In the genomic region with DNA sequence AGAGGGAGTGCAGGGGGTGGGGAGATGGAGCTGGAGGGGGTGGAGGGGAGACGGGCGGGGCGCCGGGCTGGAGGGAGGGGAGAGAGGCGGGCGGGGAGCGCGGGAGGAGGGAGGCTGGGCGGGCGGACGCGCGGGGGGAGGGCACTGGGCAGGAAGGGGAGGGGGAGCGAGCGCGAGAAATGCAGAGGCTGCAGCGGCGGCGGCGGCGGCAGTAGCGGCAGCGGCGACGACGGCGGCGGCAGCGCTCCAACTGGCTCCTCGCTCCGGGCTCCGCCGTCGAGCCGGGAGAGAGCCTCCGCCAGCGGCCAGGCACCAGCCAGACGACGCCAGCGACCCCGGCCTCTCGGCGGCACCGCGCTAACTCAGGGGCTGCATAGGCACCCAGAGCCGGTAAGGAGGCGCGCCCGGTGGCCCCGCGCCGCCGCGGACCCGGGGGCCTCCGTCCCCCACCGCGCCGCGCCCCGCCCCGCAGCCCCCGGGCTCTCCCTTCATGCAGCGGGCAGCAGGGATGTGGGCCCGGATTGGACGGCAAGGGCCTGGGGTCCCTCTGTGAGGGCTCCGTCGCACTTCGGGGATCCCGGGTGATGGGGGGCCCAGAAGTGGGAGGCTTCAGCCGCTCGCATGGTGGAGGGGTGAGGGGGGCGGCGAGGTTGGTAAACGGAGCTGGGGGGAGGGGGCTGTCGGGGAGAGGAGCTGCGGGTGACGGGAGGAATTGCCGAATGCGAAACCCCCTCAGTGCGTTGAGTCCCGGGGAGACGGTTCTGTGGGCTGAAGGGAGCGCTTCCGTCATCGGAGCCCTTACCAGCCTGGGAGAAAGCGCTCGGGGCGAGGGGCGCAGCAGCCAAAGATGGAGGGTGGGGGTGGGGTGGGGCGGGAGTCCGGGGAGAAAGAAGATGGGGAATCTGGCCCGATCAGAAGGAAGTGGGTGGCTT, we compare ENCODE assay signal across 8 cellular contexts. TPM values are rescaled to one million over a fixed set of nuclear protein-coding genes. Genes with fewer than 3 reads are reported as not detected.
DNase-seq lines count a peak whose midpoint lies in the region; ATAC-seq, FAIRE-seq and TF ChIP-seq lines count a peak whose summit lies in the region.

TSS of gene BASP1 (plus strand) at position 211 of the 932 bp plus-strand sequence. CDS start 57,586 bp downstream, outside the sequence.

- peaks cover 57% of the 10 kb centered on the region for H3K4me1 ChIP-seq in DOHH2 (ENCODE audit: control insufficient read depth, low read length)
- peaks cover 54% of the 10 kb centered on the region for H3K4me1 ChIP-seq in HUES6 (ENCODE audit: control insufficient read depth, insufficient read depth, low read length)
- peaks cover 2 to 21% of the 10 kb centered on the region in 2 experiments; a peak in 3 of 4 replicates for H3K4me1 ChIP-seq in SK-N-SH (ENCODE audit: control insufficient read depth in 1 of 2, insufficient read depth in 2 of 2, low read depth in 1 of 2, low read length in 1 of 2)
- H3K4me1 ChIP-seq in keratinocyte (ENCODE audit: control insufficient read depth, extremely low read depth, insufficient read depth, low read length) = peaks cover 26% of the 10 kb centered on the region
- H3K4me1 ChIP-seq in smooth muscle cell (ENCODE audit: low read depth) = peaks cover 57% of the 10 kb centered on the region

- H3K4me3 Mint-ChIP-seq in central memory CD8-positive, alpha-beta T cell = peak within 1 kb of the TSS; percentile 61

- dilution Hi-C loops in keratinocyte (cut with MboI; ENCODE audit: extremely low pct_ligation_motif_present, low sequenced_read_pairs) = no loop called here

- H3K4me2 ChIP-seq in DOHH2 (ENCODE audit: low read length) (peak within 1 kb of the TSS; percentile 85), SK-N-SH (peak within 1 kb of the TSS; percentile 92), keratinocyte (ENCODE audit: control insufficient read depth, extremely low read depth, insufficient read depth, low read depth, low read length) (peak within 1 kb of the TSS; percentile 98), smooth muscle cell (peak within 1 kb of the TSS; percentile 90)

- peak within 1 kb of the TSS; percentile 96 for H2AFZ ChIP-seq in SK-N-SH (ENCODE audit: low read depth)
- H2AFZ ChIP-seq in keratinocyte (ENCODE audit: control insufficient read depth, low read length) = peak within 1 kb of the TSS; percentile 88
- peak within 1 kb of the TSS; percentile 72 for H2AFZ ChIP-seq in smooth muscle cell (ENCODE audit: low read depth)

- H3K36me3 Mint-ChIP-seq in central memory CD8-positive, alpha-beta T cell (ENCODE audit: insufficient read depth) = peaks cover 1% of the 10 kb centered on the region

- TF ChIP-seq RAD21 in SK-N-SH (IDR thresholded peaks at IDR 0.05; ENCODE audit: low read length) = no peak

- ATAC-seq in GM21423 (IDR thresholded peaks at IDR 0.05; ENCODE audit: unreplicated experiment) = peak; percentile 40
- no peak for ATAC-seq in central memory CD8-positive, alpha-beta T cell (replicated peaks; ENCODE audit: extremely low read depth, poor library complexity, severe bottlenecking)
- ATAC-seq in GM18858 (IDR thresholded peaks at IDR 0.05; ENCODE audit: unreplicated experiment) = no peak

- no peaks in the 10 kb centered on the region for H3K9me1 ChIP-seq in keratinocyte (ENCODE audit: control insufficient read depth, extremely low read depth, insufficient read depth, low read length)

- 2% methylated on average over 51 of the region's 93 CpGs for WGBS in SK-N-SH (ENCODE audit: low lambda C conversion rate)
- WGBS in smooth muscle cell (ENCODE audit: low lambda C conversion rate) = 0% methylated on average over 8 of the region's 93 CpGs

- DNase-seq in SK-N-SH (peak; percentile 84), keratinocyte (ENCODE audit: low read depth, low spot score) (no peak), smooth muscle cell (lab: John Stamatoyannopoulos, UW; ENCODE audit: unreplicated experiment) (peak; percentile 70)
- DNase-seq in central memory CD8-positive, alpha-beta T cell (ENCODE audit: low spot score in 2 of 2) = no peak

- H3K27me3 Mint-ChIP-seq in central memory CD8-positive, alpha-beta T cell = peaks cover 23% of the 10 kb centered on the region

- TF ChIP-seq CTCF in DOHH2 (IDR thresholded peaks at IDR 0.05; ENCODE audit: low read depth, low read length, poor library complexity, severe bottlenecking) (no peak), SK-N-SH (IDR thresholded peaks at IDR 0.05) (no peak), keratinocyte (optimal IDR thresholded peaks at IDR 0.05 in 1 of 3, IDR thresholded peaks at IDR 0.05 in 1 of 3, conservative IDR thresholded peaks at IDR 0.05 in 1 of 3; ENCODE audit: extremely low read depth in 1 of 3, insufficient read depth in 2 of 3, low read length in 3 of 3) (no peak), smooth muscle cell (IDR thresholded peaks at IDR 0.05; ENCODE audit: borderline replicate concordance, insufficient read depth, poor library complexity, severe bottlenecking) (no peak)

- H3K9me2 ChIP-seq in DOHH2 (replicated peaks; ENCODE audit: control insufficient read depth, low read length) (no peaks in the 10 kb centered on the region), SK-N-SH (no peaks in the 10 kb centered on the region)

- H3K4me3 ChIP-seq in DOHH2 (ENCODE audit: low read length) = peak within 1 kb of the TSS; percentile 86
- H3K4me3 ChIP-seq in HUES6 (ENCODE audit: low read depth, low read length) = peak within 1 kb of the TSS; percentile 87
- H3K4me3 ChIP-seq in SK-N-SH (ENCODE audit: low read depth in 2 of 2, low read length in 1 of 2) = peak within 1 kb of the TSS; percentile 76 to 88
- peak within 1 kb of the TSS; percentile 88 to 93 (median 89) for H3K4me3 ChIP-seq in keratinocyte (ENCODE audit: control insufficient read depth in 2 of 3, extremely low read depth in 1 of 3, insufficient read depth in 2 of 3, low read depth in 1 of 3, low read length in 3 of 3)
- peak within 1 kb of the TSS; percentile 81 for H3K4me3 ChIP-seq in smooth muscle cell

- peak in 1 of 2 experiments; percentile 55; a peak in 1 of 4 replicates for TF ChIP-seq EP300 in SK-N-SH (IDR thresholded peaks at IDR 0.05; ENCODE audit: borderline replicate concordance in 1 of 2, low read depth in 1 of 2, low read length in 1 of 2)

- peaks cover 7% of the 10 kb centered on the region; the same call in 1 of the 2 replicates for H3F3A ChIP-seq in DOHH2 (ENCODE audit: control insufficient read depth, insufficient read depth)
- peaks cover 16% of the 10 kb centered on the region for H3F3A ChIP-seq in SK-N-SH (replicated peaks; ENCODE audit: insufficient read depth)
- peaks cover 14% of the 10 kb centered on the region for H3F3A ChIP-seq in smooth muscle cell (ENCODE audit: low read depth)

- H3K9me3 Mint-ChIP-seq in central memory CD8-positive, alpha-beta T cell = no peaks in the 10 kb centered on the region

- POLR2A ChIA-PET in SK-N-SH (lab: Yijun Ruan, JAX) = no interaction called here

- FAIRE-seq in keratinocyte (lab: Jason Lieb, UNC) = no peak

- H3K27me3 ChIP-seq in DOHH2 (ENCODE audit: control insufficient read depth, low read length) (peaks cover 17% of the 10 kb centered on the region), HUES6 (ENCODE audit: control insufficient read depth, insufficient read depth, low read length) (no peaks in the 10 kb centered on the region), SK-N-SH (ENCODE audit: insufficient read depth) (no peaks in the 10 kb centered on the region), keratinocyte (ENCODE audit: control insufficient read depth, extremely low read depth, insufficient read depth, low read length) (no peaks in the 10 kb centered on the region), smooth muscle cell (ENCODE audit: low read depth) (no peaks in the 10 kb centered on the region)

- H3K4me1 Mint-ChIP-seq in central memory CD8-positive, alpha-beta T cell = no peaks in the 10 kb centered on the region

- H4K20me1 ChIP-seq in DOHH2 (ENCODE audit: control insufficient read depth, insufficient read depth, low read depth, low read length) = no peaks in the 10 kb centered on the region
- H4K20me1 ChIP-seq in SK-N-SH (ENCODE audit: insufficient read depth) = no peaks in the 10 kb centered on the region
- no peaks in the 10 kb centered on the region for H4K20me1 ChIP-seq in keratinocyte (ENCODE audit: control insufficient read depth, extremely low read depth, insufficient read depth, low read length)
- peaks cover 40% of the 10 kb centered on the region for H4K20me1 ChIP-seq in smooth muscle cell (ENCODE audit: low read depth)

- CTCF ChIA-PET in SK-N-SH (lab: Yijun Ruan, JAX) = interaction anchor here (0.6 to 5.2 kb wide), 11 partner anchors 18 to 1101 kb away, joined by 3 to 81 read pairs (median 6); no protein-coding TSS in a partner anchor

- H3K27ac ChIP-seq in DOHH2 (ENCODE audit: low read depth, low read length) = peak within 1 kb of the TSS; percentile 36
- H3K27ac ChIP-seq in HUES6 (ENCODE audit: low read depth, low read length) = peak within 1 kb of the TSS; percentile 32; the same call in 1 of the 2 replicates
- H3K27ac ChIP-seq in SK-N-SH (ENCODE audit: low read depth in 2 of 2, low read length in 1 of 2) = peak within 1 kb of the TSS in 1 of 2 experiments; percentile 58; a peak in 3 of 4 replicates
- peak within 1 kb of the TSS; percentile 82 for H3K27ac ChIP-seq in keratinocyte (ENCODE audit: control insufficient read depth, insufficient read depth, low read length)
- H3K27ac ChIP-seq in smooth muscle cell (ENCODE audit: low read depth) = peak within 1 kb of the TSS; percentile 94

- H3K9ac ChIP-seq in HUES6 (ENCODE audit: low read length) = peak within 1 kb of the TSS; percentile 83
- peak within 1 kb of the TSS; percentile 76 for H3K9ac ChIP-seq in SK-N-SH
- peak within 1 kb of the TSS; percentile 90 for H3K9ac ChIP-seq in keratinocyte (ENCODE audit: control insufficient read depth, extremely low read depth, insufficient read depth, low read length)
- peak within 1 kb of the TSS; percentile 97 for H3K9ac ChIP-seq in smooth muscle cell (ENCODE audit: low read depth)

- no peak within 1 kb of the TSS for H3K27ac Mint-ChIP-seq in central memory CD8-positive, alpha-beta T cell (ENCODE audit: low read depth)

- H3K36me3 ChIP-seq in DOHH2 (ENCODE audit: control insufficient read depth, low read length) (peaks cover 12% of the 10 kb centered on the region), HUES6 (ENCODE audit: control insufficient read depth, insufficient read depth, low read length) (peaks cover 5% of the 10 kb centered on the region; the same call in 1 of the 2 replicates), SK-N-SH (replicated peaks in 1 of 2; ENCODE audit: control insufficient read depth in 1 of 2, insufficient read depth in 2 of 2, low read length in 1 of 2) (peaks cover 0 to 4% of the 10 kb centered on the region in 2 experiments), keratinocyte (ENCODE audit: control insufficient read depth in 2 of 2, extremely low read depth in 1 of 2, insufficient read depth in 2 of 2, low read length in 2 of 2) (peaks cover 2 to 7% of the 10 kb centered on the region in 2 experiments), smooth muscle cell (ENCODE audit: low read depth) (no peaks in the 10 kb centered on the region)

- H3K9me3 ChIP-seq in DOHH2 (ENCODE audit: control insufficient read depth, insufficient read depth, low read length) (no peaks in the 10 kb centered on the region), HUES6 (ENCODE audit: control insufficient read depth, insufficient read depth, low read depth, low read length) (no peaks in the 10 kb centered on the region), SK-N-SH (no peaks in the 10 kb centered on the region), keratinocyte (ENCODE audit: control insufficient read depth, low read depth, low read length) (no peaks in the 10 kb centered on the region), smooth muscle cell (replicated peaks; ENCODE audit: low read depth) (no peaks in the 10 kb centered on the region)

- H3K79me2 ChIP-seq in DOHH2 (ENCODE audit: control insufficient read depth, low read length) (peaks cover 49% of the 10 kb centered on the region), SK-N-SH (ENCODE audit: insufficient read depth) (peaks cover 45% of the 10 kb centered on the region), keratinocyte (ENCODE audit: control insufficient read depth, insufficient read depth, low read length) (peaks cover 47% of the 10 kb centered on the region), smooth muscle cell (ENCODE audit: low read depth) (peaks cover 54% of the 10 kb centered on the region)

RNA-seq across cellular contexts. Expression of gene BASP1, which starts in this region (rescaled TPM):
- polyA plus RNA-seq in SK-N-SH (2012; rRNA removed) (77.8 and 107 TPM in 2 replicates), keratinocyte (112 to 155 TPM (median 127 TPM) in 3 replicates), smooth muscle cell (292 and 304 TPM in 2 replicates)
- polyA plus RNA-seq in SK-N-SH (2012; cell fraction: cytosol; rRNA removed) = 94.2 and 104 TPM in 2 replicates
- 33.6 and 36.0 TPM in 2 replicates for polyA plus RNA-seq in SK-N-SH (2012; cell fraction: nucleus; rRNA removed)
- 7.3 TPM for polyA plus RNA-seq in keratinocyte (2011; ENCODE audit: low read depth)
- polyA plus RNA-seq in keratinocyte (2011; cell fraction: cytosol; rRNA removed) = 162 and 198 TPM in 2 replicates
- polyA plus RNA-seq in keratinocyte (2011; cell fraction: nucleus; rRNA removed) = 97.7 and 103 TPM in 2 replicates
- 62.0 and 137 TPM in 2 replicates for polyA plus RNA-seq in keratinocyte (2012; ENCODE audit: low replicate concordance)
- 12.0 to 36.1 TPM (median 24.9 TPM) in 3 replicates for polyA minus RNA-seq in keratinocyte
- 76.9 TPM for polyA minus RNA-seq in keratinocyte (2011; cell fraction: cytosol; rRNA and poly(A)+ RNA removed)
- 19.1 and 25.1 TPM in 2 replicates for polyA minus RNA-seq in keratinocyte (2011; cell fraction: nucleus; rRNA and poly(A)+ RNA removed)
- 194 and 196 TPM in 2 replicates for total RNA-seq in smooth muscle cell

Comparison
In these comparisons a context has a peak if more than half of its experiments do, and no peak if none do; other contexts are left out.
1. DNase-seq: peak in SK-N-SH (single experiment) and smooth muscle cell (single experiment); none in central memory CD8-positive, alpha-beta T cell (0 of 2) and keratinocyte (single experiment).
2. Peak in every context shown above with its lines, with median percentiles within 50 percentile points of each other: H3K4me2 ChIP-seq, H3K4me3 ChIP-seq, H3K9ac ChIP-seq and H2AFZ ChIP-seq.